Comparison of ENCODE assay signal across 11 cellular contexts in genomic region chr6:95404777-95405176, GRCh38.
"Had no signal": no experiment of that assay in that cellular context is flagged by ENCODE, and none has a peak within 500 bp of the region (broad histone marks: within the 10 kb centered on the region; RNA-seq: fewer than 3 reads in every experiment).

No MANE protein-coding gene starts in this region.

- H3K36me3 ChIP-seq: HAP-1 had no signal

- H3K4me2 ChIP-seq: GM23338 had no signal

- DNase-seq: GM23248, GOT3, H7, H9, HCEC 1CT, HFFc6 had no signal

- H2AFZ ChIP-seq: GM23248, GM23338 had no signal

- FAIRE-seq: H1, H54 had no signal

- H3K27ac ChIP-seq: GM23248 had no signal

- H3K4me1 ChIP-seq: HAP-1 had no signal

- ATAC-seq: GM23338, HCT116 had no signal

- H3K9me3 ChIP-seq: HAP-1 had no signal

- H3K9ac ChIP-seq: GM23248 had no signal

- H3K4me3 ChIP-seq: GM23248, GM23338, HAP-1 had no signal
